ENCODE assay signal across 25 cellular contexts in genomic region chr2:146678516-146678915, GRCh38.
"Had no signal": no experiment of that assay in that cellular context is flagged by ENCODE, and none has a peak within 500 bp of the region (broad histone marks: within the 10 kb centered on the region; RNA-seq: fewer than 3 reads in every experiment).

No MANE protein-coding gene starts in this region.

- H3K36me3 ChIP-seq: left ventricle myocardium inferior, ovary, right atrium auricular region, suprapubic skin, thoracic aorta, tibial artery, upper lobe of right lung had no signal

- H3K27ac ChIP-seq: hepatocyte, left ventricle myocardium inferior, ovary, right atrium auricular region, skin epidermis, suprapubic skin, thoracic aorta, tibial artery, upper lobe of right lung had no signal

- H3K27me3 Mint-ChIP-seq: naive thymus-derived CD4-positive, alpha-beta T cell; natural killer cell treated with Interleukin-12 subunit alpha and Interleukin-12 subunit beta and Interleukin-15 and Interleukin-18, amount 100 ng/mL, for 72 hours; progenitor cell of endocrine pancreas; stimulated activated naive CD8-positive, alpha-beta T cell treated with anti-CD3 and anti-CD28 coated beads, Interleukin-15, Interleukin-2, amounts not matched to agents 100 ng/mL and 50 ng/mL, for 24 hours had no signal

- H3K4me3 ChIP-seq: hepatocyte, left ventricle myocardium inferior, lung, mucosa of descending colon, ovary, right atrium auricular region, skin epidermis, suprapubic skin, thoracic aorta, tibial artery, upper lobe of right lung had no signal

- H3K9me3 ChIP-seq: left ventricle myocardium inferior, mucosa of descending colon, ovary, right atrium auricular region, suprapubic skin, thoracic aorta, tibial artery, upper lobe of right lung had no signal

- H3K9me3 Mint-ChIP-seq: neural crest cell; stimulated activated naive CD8-positive, alpha-beta T cell treated with anti-CD3 and anti-CD28 coated beads, Interleukin-15, Interleukin-2, amounts not matched to agents 100 ng/mL and 50 ng/mL, for 24 hours had no signal

- H2AFZ ChIP-seq: hepatocyte had no signal

- DNase-seq: islet precursor cell; left ventricle myocardium inferior; midbrain; mucosa of descending colon; naive thymus-derived CD4-positive, alpha-beta T cell; ovary; stimulated activated CD4-positive, alpha-beta T cell treated with anti-CD3 and anti-CD28 coated beads, Interleukin-12 subunit alpha, Interleukin-12 subunit beta, amount 100 ng/mL, for 4 hours; stimulated activated CD4-positive, alpha-beta T cell treated with anti-CD3 and anti-CD28 coated beads, Interleukin-15, amount 100 ng/mL, for 24 hours; stimulated activated CD4-positive, alpha-beta T cell treated with anti-CD3 and anti-CD28 coated beads, Interleukin-2, amount 100 ng/mL, for 24 hours; stimulated activated CD4-positive, alpha-beta T cell treated with anti-CD3 and anti-CD28 coated beads, Interleukin-4, amount 100 ng/mL, for 1 hour; stimulated activated naive CD4-positive, alpha-beta T cell; tibial artery; trophoblast cell; upper lobe of right lung had no signal

- H3K36me3 Mint-ChIP-seq: naive thymus-derived CD4-positive, alpha-beta T cell; natural killer cell treated with Interleukin-12 subunit alpha and Interleukin-12 subunit beta and Interleukin-15 and Interleukin-18, amount 100 ng/mL, for 72 hours had no signal

- H3K4me1 ChIP-seq: left ventricle myocardium inferior, right atrium auricular region, suprapubic skin, upper lobe of right lung had no signal

- H3K4me1 Mint-ChIP-seq: naive thymus-derived CD4-positive, alpha-beta T cell had no signal

- H3K27me3 ChIP-seq: hepatocyte, ovary, right atrium auricular region, suprapubic skin, tibial artery, upper lobe of right lung had no signal

- H3K4me3 Mint-ChIP-seq: naive thymus-derived CD4-positive, alpha-beta T cell; natural killer cell treated with Interleukin-12 subunit alpha and Interleukin-12 subunit beta and Interleukin-15 and Interleukin-18, amount 100 ng/mL, for 72 hours; neural crest cell; stimulated activated naive CD8-positive, alpha-beta T cell treated with anti-CD3 and anti-CD28 coated beads, Interleukin-15, Interleukin-2, amounts not matched to agents 100 ng/mL and 50 ng/mL, for 24 hours had no signal

- H3K27ac Mint-ChIP-seq: naive thymus-derived CD4-positive, alpha-beta T cell; natural killer cell treated with Interleukin-12 subunit alpha and Interleukin-12 subunit beta and Interleukin-15 and Interleukin-18, amount 100 ng/mL, for 72 hours; progenitor cell of endocrine pancreas; stimulated activated naive CD8-positive, alpha-beta T cell treated with anti-CD3 and anti-CD28 coated beads, Interleukin-15, Interleukin-2, amounts not matched to agents 100 ng/mL and 50 ng/mL, for 24 hours had no signal

- H3K4me2 ChIP-seq: hepatocyte had no signal

- ATAC-seq: mucosa of descending colon; naive thymus-derived CD4-positive, alpha-beta T cell; natural killer cell treated with Interleukin-12 subunit alpha and Interleukin-12 subunit beta and Interleukin-15 and Interleukin-18, amount 100 ng/mL, for 72 hours; sciatic nerve; upper lobe of right lung had no signal
